In the genomic region with DNA sequence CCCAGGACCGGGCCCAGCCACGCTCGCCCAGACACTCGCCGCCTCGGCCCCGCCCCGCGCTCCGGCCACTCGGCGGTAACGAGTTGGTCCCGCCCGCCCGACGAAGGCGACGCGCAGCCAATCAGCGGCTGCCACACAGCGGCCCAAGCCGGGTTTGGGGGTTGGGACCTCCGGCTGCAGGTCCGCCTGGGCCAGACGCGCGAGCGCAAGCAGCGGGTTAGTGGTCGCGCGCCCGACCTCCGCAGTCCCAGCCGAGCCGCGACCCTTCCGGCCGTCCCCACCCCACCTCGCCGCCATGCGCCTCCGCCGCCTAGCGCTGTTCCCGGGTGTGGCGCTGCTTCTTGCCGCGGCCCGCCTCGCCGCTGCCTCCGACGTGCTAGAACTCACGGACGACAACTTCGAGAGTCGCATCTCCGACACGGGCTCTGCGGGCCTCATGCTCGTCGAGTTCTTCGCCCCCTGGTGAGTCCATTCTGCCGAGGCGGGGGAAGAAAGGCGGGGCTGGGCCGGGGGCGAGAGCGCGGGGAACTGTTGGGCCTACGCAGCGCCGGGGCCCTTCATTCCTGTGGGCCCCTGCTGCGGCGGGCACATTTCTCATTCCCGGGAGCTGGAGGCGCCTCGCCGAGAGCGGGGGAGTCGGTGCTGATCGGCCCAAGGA, we compare ENCODE assay signal across 1 cellular context.
TF ChIP-seq lines count a peak whose summit lies in the region.
"Not testable (repeated sequence)": the region's sequence is repeated elsewhere in the genome, so short reads cannot be mapped to it uniquely, and the experiment has no call there.

A gene (plus strand): TSS at position 194 of the 658 bp plus-strand sequence. CDS start 102 bp downstream, at position 296.

TF ChIP-seq in HepG2, 621 proteins besides CTCF, POLR2A, EP300 and RAD21 (continued from another document and continues in another):
- TF ChIP-seq, protein P1, sequence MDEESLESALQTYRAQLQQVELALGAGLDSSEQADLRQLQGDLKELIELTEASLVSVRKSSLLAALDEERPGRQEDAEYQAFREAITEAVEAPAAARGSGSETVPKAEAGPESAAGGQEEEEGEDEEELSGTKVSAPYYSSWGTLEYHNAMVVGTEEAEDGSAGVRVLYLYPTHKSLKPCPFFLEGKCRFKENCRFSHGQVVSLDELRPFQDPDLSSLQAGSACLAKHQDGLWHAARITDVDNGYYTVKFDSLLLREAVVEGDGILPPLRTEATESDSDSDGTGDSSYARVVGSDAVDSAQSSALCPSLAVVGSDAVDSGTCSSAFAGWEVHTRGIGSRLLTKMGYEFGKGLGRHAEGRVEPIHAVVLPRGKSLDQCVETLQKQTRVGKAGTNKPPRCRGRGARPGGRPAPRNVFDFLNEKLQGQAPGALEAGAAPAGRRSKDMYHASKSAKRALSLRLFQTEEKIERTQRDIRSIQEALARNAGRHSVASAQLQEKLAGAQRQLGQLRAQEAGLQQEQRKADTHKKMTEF (CRISPR knock-in tag; IDR thresholded peaks at IDR 0.05) = peak; percentile 89
- TF ChIP-seq, protein P2, sequence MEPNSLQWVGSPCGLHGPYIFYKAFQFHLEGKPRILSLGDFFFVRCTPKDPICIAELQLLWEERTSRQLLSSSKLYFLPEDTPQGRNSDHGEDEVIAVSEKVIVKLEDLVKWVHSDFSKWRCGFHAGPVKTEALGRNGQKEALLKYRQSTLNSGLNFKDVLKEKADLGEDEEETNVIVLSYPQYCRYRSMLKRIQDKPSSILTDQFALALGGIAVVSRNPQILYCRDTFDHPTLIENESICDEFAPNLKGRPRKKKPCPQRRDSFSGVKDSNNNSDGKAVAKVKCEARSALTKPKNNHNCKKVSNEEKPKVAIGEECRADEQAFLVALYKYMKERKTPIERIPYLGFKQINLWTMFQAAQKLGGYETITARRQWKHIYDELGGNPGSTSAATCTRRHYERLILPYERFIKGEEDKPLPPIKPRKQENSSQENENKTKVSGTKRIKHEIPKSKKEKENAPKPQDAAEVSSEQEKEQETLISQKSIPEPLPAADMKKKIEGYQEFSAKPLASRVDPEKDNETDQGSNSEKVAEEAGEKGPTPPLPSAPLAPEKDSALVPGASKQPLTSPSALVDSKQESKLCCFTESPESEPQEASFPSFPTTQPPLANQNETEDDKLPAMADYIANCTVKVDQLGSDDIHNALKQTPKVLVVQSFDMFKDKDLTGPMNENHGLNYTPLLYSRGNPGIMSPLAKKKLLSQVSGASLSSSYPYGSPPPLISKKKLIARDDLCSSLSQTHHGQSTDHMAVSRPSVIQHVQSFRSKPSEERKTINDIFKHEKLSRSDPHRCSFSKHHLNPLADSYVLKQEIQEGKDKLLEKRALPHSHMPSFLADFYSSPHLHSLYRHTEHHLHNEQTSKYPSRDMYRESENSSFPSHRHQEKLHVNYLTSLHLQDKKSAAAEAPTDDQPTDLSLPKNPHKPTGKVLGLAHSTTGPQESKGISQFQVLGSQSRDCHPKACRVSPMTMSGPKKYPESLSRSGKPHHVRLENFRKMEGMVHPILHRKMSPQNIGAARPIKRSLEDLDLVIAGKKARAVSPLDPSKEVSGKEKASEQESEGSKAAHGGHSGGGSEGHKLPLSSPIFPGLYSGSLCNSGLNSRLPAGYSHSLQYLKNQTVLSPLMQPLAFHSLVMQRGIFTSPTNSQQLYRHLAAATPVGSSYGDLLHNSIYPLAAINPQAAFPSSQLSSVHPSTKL (CRISPR knock-in tag; IDR thresholded peaks at IDR 0.05) = peak; percentile 47; the same call in 1 of the 2 replicates
- TF ChIP-seq AKAP8 (CRISPR knock-in tag; IDR thresholded peaks at IDR 0.05) (peak; percentile 70), NRL (CRISPR knock-in tag; IDR thresholded peaks at IDR 0.05; ENCODE audit: borderline replicate concordance) (0 out of 2 replicates have a peak, but pooled peaks have one; percentile 46), FOXO1 (CRISPR knock-in tag; IDR thresholded peaks at IDR 0.05) (peak; percentile 19; the same call in 1 of the 2 replicates), KDM2A (CRISPR knock-in tag; IDR thresholded peaks at IDR 0.05; ENCODE audit: borderline replicate concordance, low read depth) (peak; percentile 62; the same call in 1 of the 2 replicates), ESRRA (CRISPR knock-in tag; IDR thresholded peaks at IDR 0.05; ENCODE audit: low read depth) (peak; percentile 63; the same call in 1 of the 2 replicates), ZNF354B (CRISPR knock-in tag; IDR thresholded peaks at IDR 0.05) (0 out of 2 replicates have a peak, but pooled peaks have one; percentile 20), ETV5 (CRISPR knock-in tag; IDR thresholded peaks at IDR 0.05; ENCODE audit: borderline replicate concordance) (0 out of 2 replicates have a peak, but pooled peaks have one; percentile 48), ZMAT3 (CRISPR knock-in tag; conservative IDR thresholded peaks at IDR 0.05) (0 out of 2 replicates have a peak, but pooled peaks have one; percentile 50), THAP11 (CRISPR knock-in tag; IDR thresholded peaks at IDR 0.05) (peak; percentile 75), ZNF790 (CRISPR knock-in tag; IDR thresholded peaks at IDR 0.05; ENCODE audit: borderline replicate concordance) (peak; percentile 71; the same call in 1 of the 2 replicates), ZNF564 (CRISPR knock-in tag; IDR thresholded peaks at IDR 0.05) (peak; percentile 85; the same call in 1 of the 2 replicates), KDM5B (CRISPR knock-in tag; IDR thresholded peaks at IDR 0.05; ENCODE audit: borderline replicate concordance) (peak; percentile 79), CBX5 (CRISPR knock-in tag; IDR thresholded peaks at IDR 0.05; ENCODE audit: borderline replicate concordance) (peak; percentile 24; the same call in 1 of the 2 replicates), ZFP90 (CRISPR knock-in tag; IDR thresholded peaks at IDR 0.05; ENCODE audit: borderline replicate concordance) (peak; percentile 79; the same call in 1 of the 2 replicates)
- TF ChIP-seq, protein P3, sequence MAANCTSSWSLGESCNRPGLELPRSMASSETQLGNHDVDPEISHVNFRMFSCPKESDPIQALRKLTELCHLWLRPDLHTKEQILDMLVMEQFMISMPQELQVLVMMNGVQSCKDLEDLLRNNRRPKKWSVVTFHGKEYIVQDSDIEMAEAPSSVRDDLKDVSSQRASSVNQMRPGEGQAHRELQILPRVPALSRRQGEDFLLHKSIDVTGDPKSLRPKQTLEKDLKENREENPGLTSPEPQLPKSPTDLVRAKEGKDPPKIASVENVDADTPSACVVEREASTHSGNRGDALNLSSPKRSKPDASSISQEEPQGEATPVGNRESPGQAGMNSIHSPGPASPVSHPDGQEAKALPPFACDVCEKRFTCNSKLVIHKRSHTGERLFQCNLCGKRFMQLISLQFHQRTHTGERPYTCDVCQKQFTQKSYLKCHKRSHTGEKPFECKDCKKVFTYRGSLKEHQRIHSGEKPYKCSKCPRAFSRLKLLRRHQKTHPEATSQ (CRISPR knock-in tag; IDR thresholded peaks at IDR 0.05; ENCODE audit: borderline replicate concordance) = 0 out of 2 replicates have a peak, but pooled peaks have one; percentile 84
- TF ChIP-seq, protein P4, sequence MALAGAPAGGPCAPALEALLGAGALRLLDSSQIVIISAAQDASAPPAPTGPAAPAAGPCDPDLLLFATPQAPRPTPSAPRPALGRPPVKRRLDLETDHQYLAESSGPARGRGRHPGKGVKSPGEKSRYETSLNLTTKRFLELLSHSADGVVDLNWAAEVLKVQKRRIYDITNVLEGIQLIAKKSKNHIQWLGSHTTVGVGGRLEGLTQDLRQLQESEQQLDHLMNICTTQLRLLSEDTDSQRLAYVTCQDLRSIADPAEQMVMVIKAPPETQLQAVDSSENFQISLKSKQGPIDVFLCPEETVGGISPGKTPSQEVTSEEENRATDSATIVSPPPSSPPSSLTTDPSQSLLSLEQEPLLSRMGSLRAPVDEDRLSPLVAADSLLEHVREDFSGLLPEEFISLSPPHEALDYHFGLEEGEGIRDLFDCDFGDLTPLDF (CRISPR knock-in tag; IDR thresholded peaks at IDR 0.05) = peak; percentile 74
- TF ChIP-seq, protein P5, sequence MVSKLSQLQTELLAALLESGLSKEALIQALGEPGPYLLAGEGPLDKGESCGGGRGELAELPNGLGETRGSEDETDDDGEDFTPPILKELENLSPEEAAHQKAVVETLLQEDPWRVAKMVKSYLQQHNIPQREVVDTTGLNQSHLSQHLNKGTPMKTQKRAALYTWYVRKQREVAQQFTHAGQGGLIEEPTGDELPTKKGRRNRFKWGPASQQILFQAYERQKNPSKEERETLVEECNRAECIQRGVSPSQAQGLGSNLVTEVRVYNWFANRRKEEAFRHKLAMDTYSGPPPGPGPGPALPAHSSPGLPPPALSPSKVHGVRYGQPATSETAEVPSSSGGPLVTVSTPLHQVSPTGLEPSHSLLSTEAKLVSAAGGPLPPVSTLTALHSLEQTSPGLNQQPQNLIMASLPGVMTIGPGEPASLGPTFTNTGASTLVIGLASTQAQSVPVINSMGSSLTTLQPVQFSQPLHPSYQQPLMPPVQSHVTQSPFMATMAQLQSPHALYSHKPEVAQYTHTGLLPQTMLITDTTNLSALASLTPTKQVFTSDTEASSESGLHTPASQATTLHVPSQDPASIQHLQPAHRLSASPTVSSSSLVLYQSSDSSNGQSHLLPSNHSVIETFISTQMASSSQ (IDR thresholded peaks at IDR 0.05; ENCODE audit: low read depth) = not testable (repeated sequence)
- TF ChIP-seq, protein P5 (CRISPR knock-in tag; IDR thresholded peaks at IDR 0.05; ENCODE audit: borderline replicate concordance) = peak; percentile 74
- TF ChIP-seq, protein P6, sequence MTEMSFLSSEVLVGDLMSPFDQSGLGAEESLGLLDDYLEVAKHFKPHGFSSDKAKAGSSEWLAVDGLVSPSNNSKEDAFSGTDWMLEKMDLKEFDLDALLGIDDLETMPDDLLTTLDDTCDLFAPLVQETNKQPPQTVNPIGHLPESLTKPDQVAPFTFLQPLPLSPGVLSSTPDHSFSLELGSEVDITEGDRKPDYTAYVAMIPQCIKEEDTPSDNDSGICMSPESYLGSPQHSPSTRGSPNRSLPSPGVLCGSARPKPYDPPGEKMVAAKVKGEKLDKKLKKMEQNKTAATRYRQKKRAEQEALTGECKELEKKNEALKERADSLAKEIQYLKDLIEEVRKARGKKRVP (CRISPR knock-in tag; IDR thresholded peaks at IDR 0.05) = 0 out of 4 replicates have a peak, but pooled peaks of 1 of the 2 experiments have one; percentile 39
- TF ChIP-seq, protein P7, sequence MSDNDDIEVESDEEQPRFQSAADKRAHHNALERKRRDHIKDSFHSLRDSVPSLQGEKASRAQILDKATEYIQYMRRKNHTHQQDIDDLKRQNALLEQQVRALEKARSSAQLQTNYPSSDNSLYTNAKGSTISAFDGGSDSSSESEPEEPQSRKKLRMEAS (IDR thresholded peaks at IDR 0.05) = peak; percentile 79
- TF ChIP-seq, protein P8, sequence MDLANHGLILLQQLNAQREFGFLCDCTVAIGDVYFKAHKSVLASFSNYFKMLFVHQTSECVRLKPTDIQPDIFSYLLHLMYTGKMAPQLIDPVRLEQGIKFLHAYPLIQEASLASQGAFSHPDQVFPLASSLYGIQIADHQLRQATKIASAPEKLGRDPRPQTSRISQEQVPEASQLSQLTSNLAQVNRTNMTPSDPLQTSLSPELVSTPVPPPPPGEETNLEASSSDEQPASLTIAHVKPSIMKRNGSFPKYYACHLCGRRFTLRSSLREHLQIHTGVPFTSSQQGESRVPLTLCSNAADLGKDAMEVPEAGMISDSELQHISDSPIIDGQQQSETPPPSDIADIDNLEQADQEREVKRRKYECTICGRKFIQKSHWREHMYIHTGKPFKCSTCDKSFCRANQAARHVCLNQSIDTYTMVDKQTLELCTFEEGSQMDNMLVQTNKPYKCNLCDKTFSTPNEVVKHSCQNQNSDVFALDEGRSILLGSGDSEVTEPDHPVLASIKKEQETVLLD (CRISPR knock-in tag; IDR thresholded peaks at IDR 0.05; ENCODE audit: low read depth) = 0 out of 2 replicates have a peak, but pooled peaks have one; percentile 45
- TF ChIP-seq, protein P9, sequence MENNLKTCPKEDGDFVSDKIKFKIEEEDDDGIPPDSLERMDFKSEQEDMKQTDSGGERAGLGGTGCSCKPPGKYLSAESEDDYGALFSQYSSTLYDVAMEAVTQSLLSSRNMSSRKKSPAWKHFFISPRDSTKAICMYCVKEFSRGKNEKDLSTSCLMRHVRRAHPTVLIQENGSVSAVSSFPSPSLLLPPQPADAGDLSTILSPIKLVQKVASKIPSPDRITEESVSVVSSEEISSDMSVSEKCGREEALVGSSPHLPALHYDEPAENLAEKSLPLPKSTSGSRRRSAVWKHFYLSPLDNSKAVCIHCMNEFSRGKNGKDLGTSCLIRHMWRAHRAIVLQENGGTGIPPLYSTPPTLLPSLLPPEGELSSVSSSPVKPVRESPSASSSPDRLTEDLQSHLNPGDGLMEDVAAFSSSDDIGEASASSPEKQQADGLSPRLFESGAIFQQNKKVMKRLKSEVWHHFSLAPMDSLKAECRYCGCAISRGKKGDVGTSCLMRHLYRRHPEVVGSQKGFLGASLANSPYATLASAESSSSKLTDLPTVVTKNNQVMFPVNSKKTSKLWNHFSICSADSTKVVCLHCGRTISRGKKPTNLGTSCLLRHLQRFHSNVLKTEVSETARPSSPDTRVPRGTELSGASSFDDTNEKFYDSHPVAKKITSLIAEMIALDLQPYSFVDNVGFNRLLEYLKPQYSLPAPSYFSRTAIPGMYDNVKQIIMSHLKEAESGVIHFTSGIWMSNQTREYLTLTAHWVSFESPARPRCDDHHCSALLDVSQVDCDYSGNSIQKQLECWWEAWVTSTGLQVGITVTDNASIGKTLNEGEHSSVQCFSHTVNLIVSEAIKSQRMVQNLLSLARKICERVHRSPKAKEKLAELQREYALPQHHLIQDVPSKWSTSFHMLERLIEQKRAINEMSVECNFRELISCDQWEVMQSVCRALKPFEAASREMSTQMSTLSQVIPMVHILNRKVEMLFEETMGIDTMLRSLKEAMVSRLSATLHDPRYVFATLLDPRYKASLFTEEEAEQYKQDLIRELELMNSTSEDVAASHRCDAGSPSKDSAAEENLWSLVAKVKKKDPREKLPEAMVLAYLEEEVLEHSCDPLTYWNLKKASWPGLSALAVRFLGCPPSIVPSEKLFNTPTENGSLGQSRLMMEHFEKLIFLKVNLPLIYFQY (CRISPR knock-in tag; IDR thresholded peaks at IDR 0.05; ENCODE audit: borderline replicate concordance) = peak; percentile 90; the same call in 1 of the 2 replicates
- TF ChIP-seq, protein P10, sequence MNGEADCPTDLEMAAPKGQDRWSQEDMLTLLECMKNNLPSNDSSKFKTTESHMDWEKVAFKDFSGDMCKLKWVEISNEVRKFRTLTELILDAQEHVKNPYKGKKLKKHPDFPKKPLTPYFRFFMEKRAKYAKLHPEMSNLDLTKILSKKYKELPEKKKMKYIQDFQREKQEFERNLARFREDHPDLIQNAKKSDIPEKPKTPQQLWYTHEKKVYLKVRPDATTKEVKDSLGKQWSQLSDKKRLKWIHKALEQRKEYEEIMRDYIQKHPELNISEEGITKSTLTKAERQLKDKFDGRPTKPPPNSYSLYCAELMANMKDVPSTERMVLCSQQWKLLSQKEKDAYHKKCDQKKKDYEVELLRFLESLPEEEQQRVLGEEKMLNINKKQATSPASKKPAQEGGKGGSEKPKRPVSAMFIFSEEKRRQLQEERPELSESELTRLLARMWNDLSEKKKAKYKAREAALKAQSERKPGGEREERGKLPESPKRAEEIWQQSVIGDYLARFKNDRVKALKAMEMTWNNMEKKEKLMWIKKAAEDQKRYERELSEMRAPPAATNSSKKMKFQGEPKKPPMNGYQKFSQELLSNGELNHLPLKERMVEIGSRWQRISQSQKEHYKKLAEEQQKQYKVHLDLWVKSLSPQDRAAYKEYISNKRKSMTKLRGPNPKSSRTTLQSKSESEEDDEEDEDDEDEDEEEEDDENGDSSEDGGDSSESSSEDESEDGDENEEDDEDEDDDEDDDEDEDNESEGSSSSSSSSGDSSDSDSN (CRISPR knock-in tag; IDR thresholded peaks at IDR 0.05) = peak; percentile 94; the same call in 1 of the 2 replicates
